In the genomic region with DNA sequence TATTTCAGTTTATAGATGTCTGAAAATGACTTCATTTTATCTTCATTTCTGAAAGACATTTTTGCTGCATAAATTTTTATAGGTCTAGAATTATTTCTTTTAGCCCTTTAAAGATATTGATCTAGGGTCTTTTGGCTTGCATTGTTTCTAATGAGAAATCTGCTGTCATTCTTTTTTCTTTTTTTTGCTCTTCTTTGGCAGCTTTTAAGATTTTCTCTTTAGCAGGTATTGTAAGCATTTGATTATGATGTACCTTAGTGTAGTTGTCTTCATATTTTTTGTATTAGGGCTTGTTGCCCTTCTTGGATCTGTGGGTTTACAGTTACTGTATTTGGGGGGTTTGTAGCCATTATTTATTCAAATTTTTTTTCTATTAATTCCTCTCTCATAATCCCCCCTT, we compare ENCODE assay signal across 2 cellular contexts.
A peak's percentile ranks its signal among the peaks of the same experiment; 100 is the strongest.
TF ChIP-seq lines count a peak whose summit lies in the region.

No MANE protein-coding gene starts in this region.

TF ChIP-seq in HepG2, 621 proteins besides CTCF, POLR2A, EP300 and RAD21:
- peak; percentile 97 for TF ChIP-seq ZNF317 (CRISPR knock-in tag; IDR thresholded peaks at IDR 0.05)
- no peak for TF ChIP-seq FOXJ3 (CRISPR knock-in tag; IDR thresholded peaks at IDR 0.05; ENCODE audit: borderline replicate concordance)

TF ChIP-seq in K562, 482 proteins besides CTCF, POLR2A, EP300 and RAD21:
- TF ChIP-seq MXD1 (CRISPR knock-in tag; IDR thresholded peaks at IDR 0.05; ENCODE audit: borderline replicate concordance, poor library complexity, severe bottlenecking) (no peak), MED1 (CRISPR knock-in tag; IDR thresholded peaks at IDR 0.05; ENCODE audit: borderline replicate concordance) (no peak), SUPT5H (IDR thresholded peaks at IDR 0.05) (no peak), FOXA3 (CRISPR knock-in tag; conservative IDR thresholded peaks at IDR 0.05 in 1 of 2, IDR thresholded peaks at IDR 0.05 in 1 of 2) (no peak), RBM25 (IDR thresholded peaks at IDR 0.05; ENCODE audit: low read depth, low read length, severe bottlenecking) (no peak), CBX3 (IDR thresholded peaks at IDR 0.05; ENCODE audit: borderline replicate concordance in 1 of 2, low read length in 2 of 2) (peak in 1 of 2 experiments; percentile 55; a peak in 1 of 3 replicates), ZNF398 (CRISPR knock-in tag; IDR thresholded peaks at IDR 0.05) (no peak), TAF7 (tag; IDR thresholded peaks at IDR 0.05) (no peak), KLF16 (IDR thresholded peaks at IDR 0.05) (no peak), RREB1 (CRISPR knock-in tag; IDR thresholded peaks at IDR 0.05) (no peak), RUNX1 (IDR thresholded peaks at IDR 0.05; ENCODE audit: low read depth) (no peak), CEBPB (tag; IDR thresholded peaks at IDR 0.05) (no peak), NEUROD1 (IDR thresholded peaks at IDR 0.05; ENCODE audit: borderline replicate concordance, low read depth, low read length, partially characterized antibody) (no peak), SREBF2 (CRISPR knock-in tag; IDR thresholded peaks at IDR 0.05) (no peak), HDAC6 (IDR thresholded peaks at IDR 0.05; ENCODE audit: low read depth, low read length) (no peak), ERF (CRISPR knock-in tag; IDR thresholded peaks at IDR 0.05) (no peak), KAT7 (CRISPR knock-in tag; IDR thresholded peaks at IDR 0.05; ENCODE audit: borderline replicate concordance) (no peak), SRF (CRISPR knock-in tag; IDR thresholded peaks at IDR 0.05) (no peak), CREB5 (CRISPR knock-in tag; IDR thresholded peaks at IDR 0.05) (no peak), ZFP1 (CRISPR knock-in tag; IDR thresholded peaks at IDR 0.05) (no peak), C11orf30 (IDR thresholded peaks at IDR 0.05; ENCODE audit: low read depth) (no peak), CREBBP (IDR thresholded peaks at IDR 0.05; ENCODE audit: low read depth, low read length) (no peak), ZNF785 (CRISPR knock-in tag; IDR thresholded peaks at IDR 0.05) (no peak), RBFOX2 (IDR thresholded peaks at IDR 0.05; ENCODE audit: low read depth, low read length) (no peak), MAFF (IDR thresholded peaks at IDR 0.05; ENCODE audit: low read length) (no peak), ZNF282 (CRISPR knock-in tag; IDR thresholded peaks at IDR 0.05) (no peak), HMBOX1 (IDR thresholded peaks at IDR 0.05) (no peak), LCOR (CRISPR knock-in tag; IDR thresholded peaks at IDR 0.05) (no peak), ZNF76 (CRISPR knock-in tag; IDR thresholded peaks at IDR 0.05; ENCODE audit: borderline replicate concordance) (no peak), GMEB1 (CRISPR knock-in tag; IDR thresholded peaks at IDR 0.05) (no peak), GTF2F1 (IDR thresholded peaks at IDR 0.05; ENCODE audit: low read depth, low read length) (no peak), ZNF12 (CRISPR knock-in tag; IDR thresholded peaks at IDR 0.05) (no peak), MECOM (CRISPR knock-in tag; IDR thresholded peaks at IDR 0.05) (no peak), TRIM24 (IDR thresholded peaks at IDR 0.05) (peak in 1 of 2 experiments; percentile 50; a peak in 2 of 4 replicates), ZNF280A (IDR thresholded peaks at IDR 0.05; ENCODE audit: low read depth, partially characterized antibody) (peak; percentile 45), ZNF23 (CRISPR knock-in tag; IDR thresholded peaks at IDR 0.05) (no peak), TCF3 (CRISPR knock-in tag; IDR thresholded peaks at IDR 0.05) (no peak), SNRNP70 (optimal IDR thresholded peaks at IDR 0.05; ENCODE audit: low read depth, low read length) (no peak), TRIM28 (IDR thresholded peaks at IDR 0.05) (peak; percentile 67; the same call in 1 of the 2 replicates)
- TF ChIP-seq, protein P1, sequence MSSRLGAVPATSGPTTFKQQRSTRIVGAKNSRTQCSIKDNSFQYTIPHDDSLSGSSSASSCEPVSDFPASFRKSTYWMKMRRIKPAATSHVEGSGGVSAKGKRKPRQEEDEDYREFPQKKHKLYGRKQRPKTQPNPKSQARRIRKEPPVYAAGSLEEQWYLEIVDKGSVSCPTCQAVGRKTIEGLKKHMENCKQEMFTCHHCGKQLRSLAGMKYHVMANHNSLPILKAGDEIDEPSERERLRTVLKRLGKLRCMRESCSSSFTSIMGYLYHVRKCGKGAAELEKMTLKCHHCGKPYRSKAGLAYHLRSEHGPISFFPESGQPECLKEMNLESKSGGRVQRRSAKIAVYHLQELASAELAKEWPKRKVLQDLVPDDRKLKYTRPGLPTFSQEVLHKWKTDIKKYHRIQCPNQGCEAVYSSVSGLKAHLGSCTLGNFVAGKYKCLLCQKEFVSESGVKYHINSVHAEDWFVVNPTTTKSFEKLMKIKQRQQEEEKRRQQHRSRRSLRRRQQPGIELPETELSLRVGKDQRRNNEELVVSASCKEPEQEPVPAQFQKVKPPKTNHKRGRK (tag; IDR thresholded peaks at IDR 0.05): peak; percentile 58; the same call in 1 of the 2 replicates
- TF ChIP-seq, protein P2, sequence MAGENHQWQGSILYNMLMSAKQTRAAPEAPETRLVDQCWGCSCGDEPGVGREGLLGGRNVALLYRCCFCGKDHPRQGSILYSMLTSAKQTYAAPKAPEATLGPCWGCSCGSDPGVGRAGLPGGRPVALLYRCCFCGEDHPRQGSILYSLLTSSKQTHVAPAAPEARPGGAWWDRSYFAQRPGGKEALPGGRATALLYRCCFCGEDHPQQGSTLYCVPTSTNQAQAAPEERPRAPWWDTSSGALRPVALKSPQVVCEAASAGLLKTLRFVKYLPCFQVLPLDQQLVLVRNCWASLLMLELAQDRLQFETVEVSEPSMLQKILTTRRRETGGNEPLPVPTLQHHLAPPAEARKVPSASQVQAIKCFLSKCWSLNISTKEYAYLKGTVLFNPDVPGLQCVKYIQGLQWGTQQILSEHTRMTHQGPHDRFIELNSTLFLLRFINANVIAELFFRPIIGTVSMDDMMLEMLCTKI (IDR thresholded peaks at IDR 0.05; ENCODE audit: partially characterized antibody): no peak
